ENCODE assay signal across 17 cellular contexts in the genomic region with DNA sequence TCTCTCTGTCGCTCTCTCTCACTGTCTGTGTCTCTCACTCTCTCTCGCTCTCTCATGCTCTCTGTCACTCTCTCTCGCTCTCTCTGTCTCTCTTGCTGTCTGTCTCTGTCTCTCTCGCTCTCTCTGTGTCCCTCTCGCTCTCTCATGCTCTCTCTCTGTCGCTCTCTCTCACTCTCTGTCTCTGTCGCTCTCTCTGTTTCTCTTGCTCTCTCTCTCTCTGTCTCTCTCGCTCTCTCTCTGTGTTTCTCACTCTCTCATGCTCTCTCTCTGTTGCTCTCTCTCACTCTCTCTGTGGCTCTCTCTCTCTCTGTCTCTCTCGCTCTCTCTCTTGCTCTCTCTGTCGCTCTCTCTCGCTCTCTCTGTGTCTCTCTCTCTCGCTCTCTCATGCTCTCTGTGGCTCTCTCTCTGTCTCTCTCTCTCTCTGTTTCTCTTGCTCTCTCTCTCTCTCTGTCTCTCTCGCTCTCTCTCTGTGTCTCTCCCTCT.
"Had no signal": no experiment of that assay in that cellular context is flagged by ENCODE, and none has a peak within 500 bp of the region (broad histone marks: within the 10 kb centered on the region; RNA-seq: fewer than 3 reads in every experiment).

No MANE protein-coding gene starts in this region.

- DNase-seq: dorsolateral prefrontal cortex; effector CD4-positive, alpha-beta T cell; left ventricle myocardium superior; natural killer cell; right cardiac atrium; sigmoid colon; stimulated activated CD4-positive, alpha-beta T cell treated with anti-CD3 and anti-CD28 coated beads, Interleukin-4, amount 100 ng/mL, for 4 hours; stimulated activated naive CD4-positive, alpha-beta T cell; stimulated activated naive CD8-positive, alpha-beta T cell treated with anti-CD3 and anti-CD28 coated beads, Interleukin-15, amount 100 ng/mL, for 72 hours; transverse colon had no signal

- H3K36me3 Mint-ChIP-seq: natural killer cell had no signal

- H3K4me1 Mint-ChIP-seq: natural killer cell; stimulated activated naive CD8-positive, alpha-beta T cell treated with anti-CD3 and anti-CD28 coated beads, Interleukin-15, amount 100 ng/mL, for 72 hours had no signal

- H3K27ac Mint-ChIP-seq: memory B cell; natural killer cell; stimulated activated naive CD8-positive, alpha-beta T cell treated with anti-CD3 and anti-CD28 coated beads, Interleukin-15, amount 100 ng/mL, for 72 hours had no signal

- ATAC-seq: left ventricle myocardium superior; right cardiac atrium; stimulated activated naive CD8-positive, alpha-beta T cell treated with anti-CD3 and anti-CD28 coated beads, Interleukin-15, amount 100 ng/mL, for 72 hours had no signal

- H3K36me3 ChIP-seq: neutrophil, prostate gland, sigmoid colon, suprapubic skin, transverse colon, vagina had no signal

- H3K9me3 ChIP-seq: neutrophil, prostate gland, sigmoid colon, suprapubic skin, transverse colon, vagina had no signal

- H3K9me3 Mint-ChIP-seq: memory B cell; natural killer cell; stimulated activated naive CD8-positive, alpha-beta T cell treated with anti-CD3 and anti-CD28 coated beads, Interleukin-15, amount 100 ng/mL, for 72 hours had no signal

- H3K4me1 ChIP-seq: parathyroid adenoma, prostate gland, sigmoid colon, suprapubic skin, vagina had no signal

- H3K4me3 Mint-ChIP-seq: memory B cell; natural killer cell; stimulated activated naive CD8-positive, alpha-beta T cell treated with anti-CD3 and anti-CD28 coated beads, Interleukin-15, amount 100 ng/mL, for 72 hours had no signal

- H3K4me3 ChIP-seq: dorsolateral prefrontal cortex, lung, prostate gland, sigmoid colon, suprapubic skin, transverse colon, vagina had no signal

- H3K27me3 ChIP-seq: dorsolateral prefrontal cortex, vagina had no signal

- H3K27ac ChIP-seq: dorsolateral prefrontal cortex, neutrophil, parathyroid adenoma, prostate gland, sigmoid colon, suprapubic skin, transverse colon, vagina had no signal
